14 cellular contexts compared by ENCODE assay signal in genomic region chr9:128887914-128888350, GRCh38. TPM values are rescaled to one million over a fixed set of nuclear protein-coding genes. Genes with fewer than 3 reads are reported as not detected.
A peak's percentile ranks its signal among the peaks of the same experiment; 100 is the strongest.
DNase-seq lines count a peak whose midpoint lies in the region; ATAC-seq and TF ChIP-seq lines count a peak whose summit lies in the region.
"Had no signal": no experiment of that assay in that cellular context is flagged by ENCODE, and none has a peak within 500 bp of the region (broad histone marks: within the 10 kb centered on the region; RNA-seq: fewer than 3 reads in every experiment).

No MANE protein-coding gene starts in this region.

- ATAC-seq in HG02852 (IDR thresholded peaks at IDR 0.05; ENCODE audit: unreplicated experiment), result no peak
- ATAC-seq: stimulated activated memory B cell treated with anti-CD40 and anti-IgM and Interleukin-4, amounts not matched to agents 10 μg/mL and 1 μg/mL and 100 μg/mL, for 72 hours had no signal

- TF ChIP-seq POLR2A in Peyer's patch (IDR thresholded peaks at IDR 0.05), result no peak

- H3K4me1 ChIP-seq in ACC112 (ENCODE audit: control insufficient read depth, insufficient read depth, low read length, unreplicated experiment) (peaks cover 42% of the 10 kb centered on the region), Peyer's patch (peaks cover 2 to 55% (median 7%) of the 10 kb centered on the region in 4 donors)

- H3K4me1 Mint-ChIP-seq in neural crest cell, result peaks cover 18% of the 10 kb centered on the region
- H3K4me1 Mint-ChIP-seq in Calu3 (ENCODE audit: low read depth, unreplicated experiment), result no peaks in the 10 kb centered on the region

- intact Hi-C loops in Calu3 (cut with micrococcal nuclease; ENCODE audit: unreplicated experiment), result no loop called here

- H3K36me3 Mint-ChIP-seq in neural crest cell (ENCODE audit: low read depth), result no peaks in the 10 kb centered on the region
- peaks cover 11% of the 10 kb centered on the region for H3K36me3 Mint-ChIP-seq in Calu3 (ENCODE audit: insufficient read depth, unreplicated experiment)

- H2AFZ ChIP-seq in ACC112 (ENCODE audit: low read length, unreplicated experiment), result no peak overlapping the region

- CTCF ChIA-PET in Calu3 (lab: Charles Lee), result interaction anchor here (0.7 kb wide), 1 partner anchor 1908 kb away, joined by 3 read pairs; no protein-coding TSS in a partner anchor

- H3K9me3 Mint-ChIP-seq in neural crest cell (no peaks in the 10 kb centered on the region), Calu3 (ENCODE audit: low read depth, unreplicated experiment) (no peaks in the 10 kb centered on the region)
- H3K9me3 Mint-ChIP-seq: stimulated activated memory B cell treated with anti-CD40 and anti-IgM and Interleukin-4, amounts not matched to agents 10 μg/mL and 1 μg/mL and 100 μg/mL, for 72 hours had no signal

- H3K27me3 Mint-ChIP-seq in neural crest cell (ENCODE audit: low read depth), result no peaks in the 10 kb centered on the region
- H3K27me3 Mint-ChIP-seq in Calu3 (ENCODE audit: unreplicated experiment), result no peaks in the 10 kb centered on the region
- H3K27me3 Mint-ChIP-seq: stimulated activated memory B cell treated with anti-CD40 and anti-IgM and Interleukin-4, amounts not matched to agents 10 μg/mL and 1 μg/mL and 100 μg/mL, for 72 hours had no signal

- H3K9me3 ChIP-seq in Peyer's patch, result no peaks in the 10 kb centered on the region
- H3K9me3 ChIP-seq: BLaER1 treated with 17β-estradiol and CSF1 and Interleukin-3, amounts not matched to agents 10 nM and 100 nM had no signal

- TF ChIP-seq CTCF in Peyer's patch (IDR thresholded peaks at IDR 0.05), result no peak
- no peak for TF ChIP-seq CTCF in neural crest cell (conservative IDR thresholded peaks at IDR 0.05)
- no peak for TF ChIP-seq CTCF in Calu3 (IDR thresholded peaks at IDR 0.05; ENCODE audit: unreplicated experiment)

- no peaks in the 10 kb centered on the region for H3K27me3 ChIP-seq in ACC112 (ENCODE audit: insufficient read depth, low read length)
- H3K27me3 ChIP-seq in Peyer's patch, result no peaks in the 10 kb centered on the region
- H3K27me3 ChIP-seq: BLaER1 treated with 17β-estradiol and CSF1 and Interleukin-3, amounts not matched to agents 10 nM and 100 nM had no signal

- DNase-seq in Peyer's patch, result no peak
- no peak for DNase-seq in epithelial cell of prostate (ENCODE audit: low read depth, low spot score)
- no peak for DNase-seq in neural crest cell (ENCODE audit: low read depth, low spot score)
- DNase-seq in stimulated activated CD4-positive, alpha-beta T cell treated with anti-CD3 and anti-CD28 coated beads, Interleukin-4, amount 100 ng/mL, for 4 hours, result no peak
- no peak for DNase-seq in DMS153 (lab: John Stamatoyannopoulos, UW)
- DNase-seq in Calu3, result no peak
- DNase-seq: Kasumi-1, NCI-H510A had no signal

- BruUV-seq in Calu3 (replicated peaks; lab: Mats Ljungman, UMichigan), result no TSS peak

- H3K36me3 ChIP-seq in ACC112 (ENCODE audit: insufficient read depth, low read length) (peaks cover 8% of the 10 kb centered on the region), Peyer's patch (peaks cover 0 to 29% (median 0%) of the 10 kb centered on the region in 3 donors)

- H3K27ac ChIP-seq in ACC112 (ENCODE audit: low read depth, low read length) (0 out of 2 replicates have a peak overlapping the region, but pooled peaks have one; percentile 5), Peyer's patch (peak overlapping the region in 3 of 4 donors; percentile 1 to 25 (median 18)), epithelial cell of prostate (peak overlapping the region; percentile 98)

- peaks cover 83% of the 10 kb centered on the region for H3K79me2 ChIP-seq in ACC112 (ENCODE audit: control insufficient read depth, insufficient read depth, low read length, unreplicated experiment)

- peak overlapping the region; percentile 35 for H3K27ac Mint-ChIP-seq in neural crest cell (ENCODE audit: unreplicated experiment)
- H3K27ac Mint-ChIP-seq in Calu3 (ENCODE audit: unreplicated experiment), result no peak overlapping the region

- peak overlapping the region; percentile 22 for H3K4me3 Mint-ChIP-seq in neural crest cell
- H3K4me3 Mint-ChIP-seq in Calu3 (ENCODE audit: low read depth, unreplicated experiment), result no peak overlapping the region
- H3K4me3 Mint-ChIP-seq: stimulated activated memory B cell treated with anti-CD40 and anti-IgM and Interleukin-4, amounts not matched to agents 10 μg/mL and 1 μg/mL and 100 μg/mL, for 72 hours had no signal

- H3K4me3 ChIP-seq in ACC112 (ENCODE audit: low read depth, low read length), result no peak overlapping the region
- H3K4me3 ChIP-seq in Peyer's patch, result no peak overlapping the region
- H3K4me3 ChIP-seq: BLaER1 treated with 17β-estradiol and CSF1 and Interleukin-3, amounts not matched to agents 10 nM and 100 nM; coronary artery; smooth muscle cell had no signal

RNA-seq across cellular contexts. Expression of gene LRRC8A, which starts 6.0 kb away (rescaled TPM):
- total RNA-seq in Peyer's patch (10 to 100 TPM; 20.0 to 39.2 (median 27.0) TPM), neural crest cell (48.5 and 49.7 TPM in 2 replicates), Calu3 (2022) (28.7 and 29.9 TPM in 2 replicates)

RNA-seq across cellular contexts. Expression of gene KYAT1, which starts 6.2 kb away (rescaled TPM):
- 10 to 100 TPM in 1 of 4 donors, 1 to 10 TPM in 3; 4.6 to 14.9 (median 8.7) TPM for total RNA-seq in Peyer's patch
- 17.7 and 17.9 TPM in 2 replicates for total RNA-seq in neural crest cell
- total RNA-seq in Calu3 (2022), result 3.7 and 4.1 TPM in 2 replicates

RNA-seq across cellular contexts. Expression of gene PHYHD1, which starts 32.9 kb away (rescaled TPM):
- total RNA-seq in Peyer's patch, result 10 to 100 TPM in 1 of 4 donors, 1 to 10 TPM in 2, not detected in 1; 4.4 to 23.9 (median 7.5) TPM
- total RNA-seq in neural crest cell, result 3.9 and 5.0 TPM in 2 replicates
- total RNA-seq in Calu3 (2022), result 0.66 TPM in 1 of 2 replicates, not detected in the other

RNA-seq across cellular contexts. Expression of gene SPOUT1, which starts 58.3 kb away (rescaled TPM):
- total RNA-seq in Peyer's patch (10 to 100 TPM; 33.5 to 48.7 (median 34.9) TPM), neural crest cell (66.7 and 66.8 TPM in 2 replicates), Calu3 (2022) (35.8 and 46.8 TPM in 2 replicates)

RNA-seq across cellular contexts. Expression of gene DOLK, which starts 59.5 kb away (rescaled TPM):
- total RNA-seq in Peyer's patch (10 to 100 TPM in 2 of 4 donors, 1 to 10 TPM in 2; 4.1 to 12.3 (median 10.6) TPM), neural crest cell (20.7 and 21.1 TPM in 2 replicates), Calu3 (2022) (14.6 and 14.7 TPM in 2 replicates)

Comparison
In these comparisons a context has a peak if more than half of its experiments do, and no peak if none do; other contexts are left out.
1. H3K27ac ChIP-seq: peak in every context shown above with its lines; median percentile 98 in epithelial cell of prostate; 18 in Peyer's patch; 5 in ACC112.